11 cellular contexts compared by ENCODE assay signal in the genomic region with DNA sequence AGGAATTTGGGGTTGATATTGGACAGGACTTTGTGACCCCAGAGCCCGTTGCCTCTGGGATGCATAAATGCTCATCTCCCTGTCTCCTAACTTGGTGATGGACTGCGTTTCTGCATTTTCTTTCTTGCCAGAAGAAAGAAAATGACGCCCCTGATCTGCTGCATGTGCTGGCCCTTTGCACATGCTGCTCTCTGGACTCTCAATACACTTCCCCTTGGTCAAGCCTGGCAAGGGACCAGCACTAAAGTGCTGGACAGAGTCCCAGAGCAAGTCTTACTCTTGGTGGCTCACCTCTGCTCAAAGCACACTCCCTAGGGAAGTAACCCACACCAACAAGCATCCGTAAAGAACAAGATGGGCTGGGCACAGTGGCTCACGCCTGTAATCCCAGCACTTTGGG. TPM values are rescaled to one million over a fixed set of nuclear protein-coding genes. Genes with fewer than 3 reads are reported as not detected.
DNase-seq lines count a peak whose midpoint lies in the region; ATAC-seq and TF ChIP-seq lines count a peak whose summit lies in the region.
"Had no signal": no experiment of that assay in that cellular context is flagged by ENCODE, and none has a peak within 500 bp of the region (broad histone marks: within the 10 kb centered on the region; RNA-seq: fewer than 3 reads in every experiment).

No MANE protein-coding gene starts in this region.

- DNase-seq in breast epithelium (ENCODE audit: low spot score in 2 of 2) (no peak), MCF 10A (ENCODE audit: unreplicated experiment) (no peak), ascending aorta (ENCODE audit: low spot score in 2 of 2) (no peak), memory B cell (ENCODE audit: low spot score in 2 of 2) (no peak), transverse colon (no peak), dermis blood vessel endothelial cell (no peak), kidney glomerular epithelial cell (lab: John Stamatoyannopoulos, UW) (no peak), COLO668 (lab: John Stamatoyannopoulos, UW; ENCODE audit: unreplicated experiment) (no peak)
- DNase-seq: NCI-H1436 treated with DMSO at 0.1 percent for 48 hours, NCI-H774, ovary had no signal

- TF ChIP-seq CTCF in breast epithelium (IDR thresholded peaks at IDR 0.05), result no peak
- no peak for TF ChIP-seq CTCF in MCF 10A (IDR thresholded peaks at IDR 0.05; ENCODE audit: unreplicated experiment)
- no peak for TF ChIP-seq CTCF in ascending aorta (IDR thresholded peaks at IDR 0.05)
- TF ChIP-seq CTCF in transverse colon (IDR thresholded peaks at IDR 0.05), result no peak

- no peak for TF ChIP-seq EP300 in transverse colon (IDR thresholded peaks at IDR 0.05; ENCODE audit: low read depth)

- WGBS in transverse colon (ENCODE audit: low coverage in 1 of 2), 2 donors, result 52 to 90% methylated on average over 2 to 5 of the region's 5 CpGs

- H3K9me3 Mint-ChIP-seq in MCF 10A (ENCODE audit: unreplicated experiment), result no peaks in the 10 kb centered on the region
- no peaks in the 10 kb centered on the region for H3K9me3 Mint-ChIP-seq in memory B cell

- no TSS peak for BruUV-seq in MCF 10A (replicated peaks; lab: Mats Ljungman, UMichigan)

- in situ Hi-C loops in transverse colon (cut with MboI; ENCODE audit: low pct_ligation_motif_present in 1 of 4, low pct_unique_long_range_greater_than_20kb in 1 of 4, low sequenced_read_pairs in 3 of 4), result loop anchor here in 1 of 4 donors (10.0 kb wide), 1 partner anchor 62 kb away; no protein-coding TSS in a partner anchor

- intact Hi-C loops in breast epithelium (cut with DNase I; ENCODE audit: low total_unique reads) (no loop called here), MCF 10A (cut with micrococcal nuclease) (no loop called here), ascending aorta (cut with DNase I) (no loop called here), transverse colon (cut with DNase I; ENCODE audit: low total_unique reads) (no loop called here)

- H3K4me1 ChIP-seq in breast epithelium (peaks cover 26 to 45% of the 10 kb centered on the region in 2 donors), ascending aorta (peaks cover 46 to 93% of the 10 kb centered on the region in 2 donors), transverse colon (peaks cover 49 to 96% (median 56%) of the 10 kb centered on the region in 4 donors)

- H3K9me3 ChIP-seq in breast epithelium, result no peaks in the 10 kb centered on the region
- no peaks in the 10 kb centered on the region for H3K9me3 ChIP-seq in ascending aorta
- H3K9me3 ChIP-seq in transverse colon, result no peaks in the 10 kb centered on the region
- H3K9me3 ChIP-seq: ovary had no signal

- no peak for TF ChIP-seq POLR2A in breast epithelium (IDR thresholded peaks at IDR 0.05)
- no peak for TF ChIP-seq POLR2A in transverse colon (IDR thresholded peaks at IDR 0.05)

- H3K27ac Mint-ChIP-seq in MCF 10A (ENCODE audit: low read depth, unreplicated experiment) (no peak overlapping the region), memory B cell (peak overlapping the region; percentile 73)

- H3K27me3 Mint-ChIP-seq in MCF 10A (ENCODE audit: insufficient read depth, unreplicated experiment) (no peaks in the 10 kb centered on the region), memory B cell (no peaks in the 10 kb centered on the region)

- H3K4me1 Mint-ChIP-seq in MCF 10A (ENCODE audit: insufficient read depth, unreplicated experiment), result peaks cover 32% of the 10 kb centered on the region
- H3K4me1 Mint-ChIP-seq in memory B cell, result peaks cover 26% of the 10 kb centered on the region

- POLR2A ChIA-PET in MCF 10A (lab: Yijun Ruan, JAX), result interaction anchor here (1.0 to 5.8 kb wide), 4 partner anchors 14 to 135 kb away, joined by 3 to 37 read pairs (median 4); no protein-coding TSS in a partner anchor

- CTCF ChIA-PET in MCF 10A (lab: Yijun Ruan, JAX), result interaction anchor here (0.7 to 0.8 kb wide), 3 partner anchors 39 to 427 kb away, joined by 3 to 5 read pairs (median 3); no protein-coding TSS in a partner anchor

- H3K27ac ChIP-seq in breast epithelium, result peak overlapping the region; percentile 77 to 97
- H3K27ac ChIP-seq in ascending aorta, result peak overlapping the region; percentile 98 to 99
- H3K27ac ChIP-seq in transverse colon, result peak overlapping the region; percentile 92 to 99 (median 96)
- H3K27ac ChIP-seq: ovary had no signal

- H3K36me3 Mint-ChIP-seq in MCF 10A (ENCODE audit: insufficient read depth, unreplicated experiment), result peaks cover 78% of the 10 kb centered on the region
- H3K36me3 Mint-ChIP-seq in memory B cell, result peaks cover 11% of the 10 kb centered on the region

- H3K4me3 ChIP-seq in breast epithelium, result no peak overlapping the region
- no peak overlapping the region for H3K4me3 ChIP-seq in ascending aorta
- H3K4me3 ChIP-seq in transverse colon, result no peak overlapping the region
- H3K4me3 ChIP-seq: ovary had no signal

- ATAC-seq in memory B cell (ENCODE audit: low read depth), result no peak

- H3K4me3 Mint-ChIP-seq in MCF 10A (ENCODE audit: unreplicated experiment) (no peak overlapping the region), memory B cell (no peak overlapping the region)

- H3K27me3 ChIP-seq in breast epithelium (no peaks in the 10 kb centered on the region), ascending aorta (no peaks in the 10 kb centered on the region), transverse colon (no peaks in the 10 kb centered on the region)
- H3K27me3 ChIP-seq: ovary had no signal

- H3K36me3 ChIP-seq in breast epithelium (no peaks in the 10 kb centered on the region), ascending aorta (peaks cover 53 to 54% of the 10 kb centered on the region in 2 donors), transverse colon (peaks cover 0 to 18% (median 2%) of the 10 kb centered on the region in 4 donors)
- H3K36me3 ChIP-seq: ovary had no signal

RNA-seq across cellular contexts. Expression of a gene that starts 40.7 kb away (rescaled TPM):
- total RNA-seq in breast epithelium (100 to 1,000 TPM; 169 to 392 (median 268) TPM), MCF 10A (2022) (643 and 653 TPM in 2 replicates), ascending aorta (1,114 TPM), transverse colon (100 to 1,000 TPM; 385 to 511 (median 460) TPM), dermis blood vessel endothelial cell (803 and 1,099 TPM in 2 replicates)
